In the genomic region with DNA sequence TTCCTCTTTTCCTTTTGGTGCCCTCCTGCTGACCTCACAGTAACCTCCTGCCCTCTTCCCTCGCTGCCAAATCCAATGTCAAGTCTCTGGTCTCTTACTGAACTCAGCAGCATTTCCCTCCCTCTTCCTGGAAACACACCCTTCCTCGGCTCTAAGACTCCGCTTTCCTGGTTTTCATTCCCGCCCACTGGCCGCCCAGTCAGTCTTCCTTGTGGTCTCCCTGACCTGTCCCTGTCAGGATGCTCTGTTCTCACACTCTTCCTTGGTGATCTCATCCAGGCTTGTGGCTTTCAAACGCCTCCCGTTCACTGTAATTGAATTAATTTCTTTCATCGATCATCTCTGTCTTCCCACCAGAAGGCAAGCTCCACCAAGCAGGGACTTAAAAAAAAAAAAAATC, we compare ENCODE assay signal across 15 cellular contexts. TPM values are rescaled to one million over a fixed set of nuclear protein-coding genes. Genes with fewer than 3 reads are reported as not detected.
DNase-seq lines count a peak whose midpoint lies in the region; ATAC-seq, FAIRE-seq and TF ChIP-seq lines count a peak whose summit lies in the region.
"Had no signal": no experiment of that assay in that cellular context is flagged by ENCODE, and none has a peak within 500 bp of the region (broad histone marks: within the 10 kb centered on the region; RNA-seq: fewer than 3 reads in every experiment).

No MANE protein-coding gene starts in this region.

- H3K27me3 ChIP-seq in bronchial epithelial cell (ENCODE audit: control insufficient read depth, insufficient read depth, low read length), result no peaks in the 10 kb centered on the region
- H3K27me3 ChIP-seq: adrenal gland had no signal

- no peak for ATAC-seq in HG02884 (IDR thresholded peaks at IDR 0.05; ENCODE audit: unreplicated experiment)
- ATAC-seq in stimulated activated effector memory CD8-positive, alpha-beta T cell treated with anti-CD3 and anti-CD28 coated beads, Interleukin-12 subunit alpha, Interleukin-12 subunit beta, amount 100 ng/mL, for 72 hours, result no peak
- ATAC-seq: foreskin keratinocyte had no signal

- DNase-seq in Daoy (ENCODE audit: low read depth), result peak; percentile 60
- no peak for DNase-seq in bronchial epithelial cell (ENCODE audit: low read depth)
- peak; percentile 66 for DNase-seq in kidney tubule cell (ENCODE audit: low spot score)
- DNase-seq in HuH-7 (ENCODE audit: low spot score), result no peak
- no peak for DNase-seq in pons (ENCODE audit: low spot score)
- no peak for DNase-seq in stimulated activated effector memory CD8-positive, alpha-beta T cell treated with anti-CD3 and anti-CD28 coated beads, Interleukin-12 subunit alpha, Interleukin-12 subunit beta, amount 100 ng/mL, for 72 hours (ENCODE audit: low spot score in 2 of 2)
- DNase-seq: activated CD4-positive, alpha-beta T cell treated with anti-CD3 and anti-CD28 coated beads, Interleukin-2, amount 50 U/mL, for 48 hours; AML-193; foreskin keratinocyte; NCI-H1930; Right ventricle myocardium superior had no signal

- no peaks in the 10 kb centered on the region for H3K9me3 ChIP-seq in KOPT-K1 (ENCODE audit: insufficient read depth, low read length, poor library complexity, severe bottlenecking)
- H3K9me3 ChIP-seq: adrenal gland had no signal

- peaks cover 9% of the 10 kb centered on the region for H3K4me1 Mint-ChIP-seq in stimulated activated effector memory CD8-positive, alpha-beta T cell treated with anti-CD3 and anti-CD28 coated beads, Interleukin-12 subunit alpha, Interleukin-12 subunit beta, amount 100 ng/mL, for 72 hours

- H3K27ac ChIP-seq in KOPT-K1 (ENCODE audit: low read depth, low read length, poor library complexity, severe bottlenecking), result peak overlapping the region; percentile 12
- H3K27ac ChIP-seq: adrenal gland, foreskin keratinocyte had no signal

- H3K4me3 ChIP-seq in bronchial epithelial cell (ENCODE audit: low read depth, low read length), result no peak overlapping the region
- H3K4me3 ChIP-seq: adrenal gland had no signal

- no peak for TF ChIP-seq CTCF in bronchial epithelial cell (IDR thresholded peaks at IDR 0.05; ENCODE audit: insufficient read depth, low read length, severe bottlenecking)

- peaks cover 100% of the 10 kb centered on the region for H3K36me3 ChIP-seq in KOPT-K1 (ENCODE audit: insufficient read depth, low read length)
- no peaks in the 10 kb centered on the region for H3K36me3 ChIP-seq in bronchial epithelial cell (ENCODE audit: control insufficient read depth, insufficient read depth, low read length)
- H3K36me3 ChIP-seq: adrenal gland had no signal

- no peak overlapping the region for H3K27ac Mint-ChIP-seq in stimulated activated effector memory CD8-positive, alpha-beta T cell treated with anti-CD3 and anti-CD28 coated beads, Interleukin-12 subunit alpha, Interleukin-12 subunit beta, amount 100 ng/mL, for 72 hours
- H3K27ac Mint-ChIP-seq: progenitor cell of endocrine pancreas had no signal

- peaks cover 12% of the 10 kb centered on the region for H3K36me3 Mint-ChIP-seq in stimulated activated effector memory CD8-positive, alpha-beta T cell treated with anti-CD3 and anti-CD28 coated beads, Interleukin-12 subunit alpha, Interleukin-12 subunit beta, amount 100 ng/mL, for 72 hours

- FAIRE-seq in bronchial epithelial cell (lab: Jason Lieb, UNC), result peak; percentile 62

- H3K9me3 Mint-ChIP-seq in stimulated activated effector memory CD8-positive, alpha-beta T cell treated with anti-CD3 and anti-CD28 coated beads, Interleukin-12 subunit alpha, Interleukin-12 subunit beta, amount 100 ng/mL, for 72 hours, result no peaks in the 10 kb centered on the region

- no peak overlapping the region for H3K4me3 Mint-ChIP-seq in stimulated activated effector memory CD8-positive, alpha-beta T cell treated with anti-CD3 and anti-CD28 coated beads, Interleukin-12 subunit alpha, Interleukin-12 subunit beta, amount 100 ng/mL, for 72 hours

RNA-seq across cellular contexts. Expression of gene MYO18B, which starts 33.5 kb away (rescaled TPM):
- not detected in 2 replicates for total RNA-seq in Daoy (2014; rRNA removed; shearing (Covaris generic))
- not detected in 2 replicates for total RNA-seq in bronchial epithelial cell
- total RNA-seq: foreskin keratinocyte had no signal

Comparison
In these comparisons a context has a peak if more than half of its experiments do, and no peak if none do; other contexts are left out.
1. DNase-seq: peak in Daoy (single experiment) and kidney tubule cell (single experiment); none in bronchial epithelial cell (single experiment), HuH-7 (single experiment), pons (single experiment) and stimulated activated effector memory CD8-positive, alpha-beta T cell treated with anti-CD3 and anti-CD28 coated beads, Interleukin-12 subunit alpha, Interleukin-12 subunit beta, amount 100 ng/mL, for 72 hours (0 of 2).